Comparison of ENCODE assay signal across 11 cellular contexts in the genomic region with DNA sequence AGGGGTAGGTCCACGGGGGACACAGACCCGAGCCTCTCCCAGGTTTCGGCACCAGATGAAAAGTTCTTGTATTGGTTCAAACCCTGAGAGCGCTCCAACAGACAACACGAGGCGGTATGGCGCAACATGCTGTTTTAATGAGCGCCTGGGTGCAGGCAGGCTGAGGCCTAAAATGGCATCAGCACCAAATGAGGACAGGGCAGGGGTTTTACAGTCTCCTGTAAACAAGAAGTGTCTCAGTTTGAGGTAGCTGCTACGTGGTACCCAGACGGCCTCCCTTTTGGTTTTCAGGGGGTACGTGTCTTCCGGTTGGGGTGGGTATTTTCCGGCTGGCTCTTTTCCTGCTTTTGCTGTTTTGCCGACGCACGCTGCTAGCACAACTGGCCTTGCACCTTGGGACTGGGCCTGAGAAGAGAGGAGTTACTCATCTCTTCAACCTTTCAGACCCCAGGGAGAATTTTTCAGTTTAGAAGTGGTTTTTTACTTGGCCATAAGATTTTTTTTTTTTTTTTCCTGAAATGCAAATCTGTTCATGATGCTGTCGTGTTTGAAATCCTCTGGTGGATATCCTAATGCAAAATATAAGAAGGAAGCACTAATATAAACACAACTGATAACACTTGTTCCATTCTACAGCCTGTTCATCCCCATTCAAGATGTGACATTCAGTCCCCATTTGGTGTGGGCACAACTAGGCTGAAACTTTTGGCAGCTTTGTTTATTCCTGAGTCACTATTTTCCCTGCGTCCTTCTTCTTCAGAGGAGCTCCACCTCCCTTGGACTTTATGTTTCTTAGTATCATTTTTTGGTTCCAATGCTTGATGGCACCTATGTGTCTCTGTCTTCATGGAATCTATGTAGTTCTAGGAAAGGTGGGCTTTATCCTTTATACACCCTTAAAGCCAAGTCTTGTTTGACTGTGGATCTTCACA. TPM values are rescaled to one million over a fixed set of nuclear protein-coding genes. Genes with fewer than 3 reads are reported as not detected.
DNase-seq lines count a peak whose midpoint lies in the region; ATAC-seq lines count a peak whose summit lies in the region.
"Had no signal": no experiment of that assay in that cellular context is flagged by ENCODE, and none has a peak within 500 bp of the region (broad histone marks: within the 10 kb centered on the region; RNA-seq: fewer than 3 reads in every experiment).

No MANE protein-coding gene starts in this region.

- intact Hi-C loops in activated T-helper 2 cell treated with anti-CD3 and anti-CD28 coated beads, Interferon-gamma antibody, Interleukin-2, Interleukin-4, amounts not matched to agents 10 μg/mL and 5 μg/mL and 100 μg/mL, durations not matched to agents 14 hours and 24 hours and 36 hours (cut with micrococcal nuclease) = no loop called here

- peaks cover 5% of the 10 kb centered on the region for H3K4me1 Mint-ChIP-seq in activated T-helper 2 cell treated with anti-CD3 and anti-CD28 coated beads, Interferon-gamma antibody, Interleukin-2, Interleukin-4, amounts not matched to agents 10 μg/mL and 5 μg/mL and 100 μg/mL, durations not matched to agents 14 hours and 24 hours and 36 hours (ENCODE audit: low read depth)

- peak overlapping the region in 1 of 2 donors; percentile 3 for H3K9ac ChIP-seq in mucosa of rectum (ENCODE audit: low read depth in 1 of 2, low read length in 2 of 2)
- H3K9ac ChIP-seq: neural progenitor cell had no signal

- no peaks in the 10 kb centered on the region for H3K36me3 ChIP-seq in mucosa of rectum (ENCODE audit: control insufficient read depth in 2 of 2, insufficient read depth in 2 of 2, low read length in 2 of 2)
- H3K36me3 ChIP-seq: neural progenitor cell had no signal

- H3K27ac ChIP-seq in mucosa of rectum (ENCODE audit: low read depth in 2 of 2, low read length in 2 of 2) = peak overlapping the region; percentile 40 to 67
- H3K27ac ChIP-seq: neural progenitor cell had no signal

- no peak overlapping the region for H3K4me3 Mint-ChIP-seq in activated T-helper 2 cell treated with anti-CD3 and anti-CD28 coated beads, Interferon-gamma antibody, Interleukin-2, Interleukin-4, amounts not matched to agents 10 μg/mL and 5 μg/mL and 100 μg/mL, durations not matched to agents 14 hours and 24 hours and 36 hours (ENCODE audit: low read depth)
- H3K4me3 Mint-ChIP-seq: activated T-cell treated with anti-CD3 and anti-CD28 coated beads, Interleukin-2, amount 50 U/mL, for 4 hours; neural progenitor cell had no signal

- H3K27ac Mint-ChIP-seq in activated T-helper 2 cell treated with anti-CD3 and anti-CD28 coated beads, Interferon-gamma antibody, Interleukin-2, Interleukin-4, amounts not matched to agents 10 μg/mL and 5 μg/mL and 100 μg/mL, durations not matched to agents 14 hours and 24 hours and 36 hours = no peak overlapping the region
- H3K27ac Mint-ChIP-seq: neural progenitor cell had no signal

- peaks cover 23% of the 10 kb centered on the region for H3K27me3 Mint-ChIP-seq in activated T-helper 2 cell treated with anti-CD3 and anti-CD28 coated beads, Interferon-gamma antibody, Interleukin-2, Interleukin-4, amounts not matched to agents 10 μg/mL and 5 μg/mL and 100 μg/mL, durations not matched to agents 14 hours and 24 hours and 36 hours (ENCODE audit: low read depth)

- peak; percentile 48 for ATAC-seq in GM18520 (IDR thresholded peaks at IDR 0.05; ENCODE audit: unreplicated experiment)
- ATAC-seq in GM21526 (IDR thresholded peaks at IDR 0.05; ENCODE audit: low FRiP score, unreplicated experiment) = peak; percentile 35
- peak; percentile 40 for ATAC-seq in HG03520 (IDR thresholded peaks at IDR 0.05; ENCODE audit: unreplicated experiment)

- no peaks in the 10 kb centered on the region for H3K9me3 Mint-ChIP-seq in activated T-helper 2 cell treated with anti-CD3 and anti-CD28 coated beads, Interferon-gamma antibody, Interleukin-2, Interleukin-4, amounts not matched to agents 10 μg/mL and 5 μg/mL and 100 μg/mL, durations not matched to agents 14 hours and 24 hours and 36 hours

- H3K4me3 ChIP-seq in mucosa of rectum (ENCODE audit: low read length in 2 of 2) = peak overlapping the region in 1 of 2 donors; percentile 31
- H3K4me3 ChIP-seq: neural progenitor cell had no signal

- no peaks in the 10 kb centered on the region for H3K9me3 ChIP-seq in mucosa of rectum (ENCODE audit: control insufficient read depth in 2 of 2, low read length in 2 of 2)

- H3K27me3 ChIP-seq in mucosa of rectum (ENCODE audit: control insufficient read depth in 2 of 2, insufficient read depth in 2 of 2, low read length in 2 of 2) = no peaks in the 10 kb centered on the region

- H3K4me1 ChIP-seq in mucosa of rectum (ENCODE audit: control insufficient read depth in 2 of 2, insufficient read depth in 2 of 2, low read length in 2 of 2) = peaks cover 2 to 16% of the 10 kb centered on the region in 2 donors
- H3K4me1 ChIP-seq: neural progenitor cell had no signal

- DNase-seq in Kasumi-1 (lab: John Stamatoyannopoulos, UW) (no peak), superior temporal gyrus (ENCODE audit: extremely low spot score) (no peak)
- DNase-seq in activated T-helper 2 cell treated with anti-CD3 and anti-CD28 coated beads, Interferon-gamma antibody, Interleukin-2, Interleukin-4, amounts not matched to agents 10 μg/mL and 5 μg/mL and 100 μg/mL, durations not matched to agents 14 hours and 24 hours and 36 hours (ENCODE audit: low spot score) = no peak
- no peak for DNase-seq in activated effector memory CD4-positive, alpha-beta T cell treated with Interleukin-2 at 50 U/mL for 16 hours
- DNase-seq: activated T-cell treated with anti-CD3 and anti-CD28 coated beads, Interleukin-2, amount 50 U/mL, for 4 hours; NCI-H524 treated with DMSO at 0.1 percent for 48 hours had no signal

- no peaks in the 10 kb centered on the region for H3K36me3 Mint-ChIP-seq in activated T-helper 2 cell treated with anti-CD3 and anti-CD28 coated beads, Interferon-gamma antibody, Interleukin-2, Interleukin-4, amounts not matched to agents 10 μg/mL and 5 μg/mL and 100 μg/mL, durations not matched to agents 14 hours and 24 hours and 36 hours (ENCODE audit: low read depth)
- H3K36me3 Mint-ChIP-seq: neural progenitor cell had no signal

RNA-seq across cellular contexts. Expression of a gene that starts 6.5 kb away (rescaled TPM):
- 1.1 and 2.1 TPM in 2 replicates for total RNA-seq in activated T-helper 2 cell treated with anti-CD3 and anti-CD28 coated beads, Interferon-gamma antibody, Interleukin-2, Interleukin-4, amounts not matched to agents 10 μg/mL and 5 μg/mL and 100 μg/mL, durations not matched to agents 14 hours and 24 hours and 36 hours

RNA-seq across cellular contexts. Expression of a gene that starts 35.0 kb away (rescaled TPM):
- total RNA-seq in activated T-helper 2 cell treated with anti-CD3 and anti-CD28 coated beads, Interferon-gamma antibody, Interleukin-2, Interleukin-4, amounts not matched to agents 10 μg/mL and 5 μg/mL and 100 μg/mL, durations not matched to agents 14 hours and 24 hours and 36 hours = not detected in 2 replicates
- total RNA-seq: activated T-cell treated with anti-CD3 and anti-CD28 coated beads, Interleukin-2, amount 50 U/mL, for 4 hours had no signal
